In genomic region chr1:153968400-153968799, GRCh38 we compare ENCODE assay signal across 8 cellular contexts. TPM values are rescaled to one million over a fixed set of nuclear protein-coding genes. Genes with fewer than 3 reads are reported as not detected.
DNase-seq lines count a peak whose midpoint lies in the region; ATAC-seq, FAIRE-seq and TF ChIP-seq lines count a peak whose summit lies in the region.

No MANE protein-coding gene starts in this region.

- H3K36me3 ChIP-seq in HUES64 (ENCODE audit: insufficient read depth, low read length) (peaks cover 3% of the 10 kb centered on the region; the same call in 1 of the 2 replicates), bronchial epithelial cell (ENCODE audit: control insufficient read depth, insufficient read depth, low read length) (peaks cover 2% of the 10 kb centered on the region)

- no peaks in the 10 kb centered on the region for H3K9me3 Mint-ChIP-seq in naive B cell

- no peaks in the 10 kb centered on the region for H3K27me3 ChIP-seq in AG04450 (ENCODE audit: control insufficient read depth, insufficient read depth, low read length)
- no peaks in the 10 kb centered on the region for H3K27me3 ChIP-seq in HUES64 (ENCODE audit: insufficient read depth, low read length)
- no peaks in the 10 kb centered on the region for H3K27me3 ChIP-seq in bronchial epithelial cell (ENCODE audit: control insufficient read depth, insufficient read depth, low read length)

- peak overlapping the region; percentile 92 to 100 (median 98) for H3K4me3 Mint-ChIP-seq in naive B cell

- peak overlapping the region; percentile 75 for H3K4me3 ChIP-seq in AG04450 (ENCODE audit: low read depth, low read length)
- peak overlapping the region; percentile 76 for H3K4me3 ChIP-seq in HUES64 (ENCODE audit: low read length)
- H3K4me3 ChIP-seq in bronchial epithelial cell (ENCODE audit: low read depth, low read length) = peak overlapping the region; percentile 57

- FAIRE-seq in bronchial epithelial cell (lab: Jason Lieb, UNC) = no peak

- 59% methylated on average over 13 of the region's 13 CpGs for WGBS in HUES64

- CTCF ChIA-PET in AG04450 (lab: Charles Lee) = interaction anchor here (1.5 to 4.8 kb wide), 4 partner anchors 9 to 147 kb away, joined by 3 to 31 read pairs (median 18); partner anchors contain the start of genes JTB and RAB13

- peak overlapping the region in 4 of 6 donors; percentile 96 to 100 (median 98) for H3K27ac Mint-ChIP-seq in naive B cell

- H3K9me3 ChIP-seq in AG04450 (ENCODE audit: control insufficient read depth, insufficient read depth, low read length) (no peaks in the 10 kb centered on the region), HUES64 (ENCODE audit: insufficient read depth, low read depth, low read length) (no peaks in the 10 kb centered on the region)

- no peak overlapping the region for H3K27ac ChIP-seq in AG04450 (ENCODE audit: low read depth, low read length)
- H3K27ac ChIP-seq in HUES64 (ENCODE audit: low read depth, low read length) = no peak overlapping the region

- no peak for TF ChIP-seq CTCF in AG04450 (IDR thresholded peaks at IDR 0.05; ENCODE audit: low read depth, low read length)
- no peak for TF ChIP-seq CTCF in bronchial epithelial cell (IDR thresholded peaks at IDR 0.05; ENCODE audit: insufficient read depth, low read length, severe bottlenecking)

- no peaks in the 10 kb centered on the region for H3K36me3 Mint-ChIP-seq in naive B cell

- H3K27me3 Mint-ChIP-seq in naive B cell = no peaks in the 10 kb centered on the region

- H3K4me1 Mint-ChIP-seq in naive B cell = peaks cover 37 to 66% (median 64%) of the 10 kb centered on the region in 3 donors

- POLR2A ChIA-PET in AG04450 (lab: Yijun Ruan, JAX) = interaction anchor here (1.2 to 3.9 kb wide), 2 partner anchors 9 to 22 kb away, joined by 5 to 39 read pairs; partner anchors contain the start of genes DENND4B and JTB

- ATAC-seq in naive B cell (ENCODE audit: low read depth in 2 of 2) (no peak), left lobe of liver (no peak), GM21717 (IDR thresholded peaks at IDR 0.05; ENCODE audit: unreplicated experiment) (no peak), HG03439 (IDR thresholded peaks at IDR 0.05; ENCODE audit: unreplicated experiment) (no peak)

- DNase-seq in AG04450 (ENCODE audit: low read depth, low spot score) (no peak), bronchial epithelial cell (ENCODE audit: low read depth) (no peak), naive B cell (no peak), left lobe of liver (ENCODE audit: low spot score) (no peak), NCI-H2171 (lab: John Stamatoyannopoulos, UW) (no peak)

- H3K9ac ChIP-seq in HUES64 (ENCODE audit: low read depth, low read length) = peak overlapping the region; percentile 86

- no peaks in the 10 kb centered on the region for H3K4me1 ChIP-seq in HUES64 (ENCODE audit: insufficient read depth, low read length)

RNA-seq across cellular contexts. Expression of gene CREB3L4, which starts 0.7 kb away (rescaled TPM):
- polyA plus RNA-seq in AG04450 (2011; rRNA removed) (7.7 and 10.0 TPM in 2 replicates), naive B cell (ENCODE audit: low read depth in 6 of 6) (10 to 100 TPM; 12.2 to 16.9 (median 15.6) TPM)
- 5.3 and 6.6 TPM in 2 replicates for polyA minus RNA-seq in AG04450 (2011; rRNA and poly(A)+ RNA removed)
- 17.2 TPM for polyA plus RNA-seq in HUES64 (2013, experiment 1 of 2)
- polyA plus RNA-seq in HUES64 (2013, experiment 2 of 2) = 18.1 TPM
- total RNA-seq in bronchial epithelial cell (4.6 and 7.1 TPM in 2 replicates), left lobe of liver (9.0 TPM)

RNA-seq across cellular contexts. Expression of gene SLC39A1, which starts 5.1 kb away (rescaled TPM):
- polyA plus RNA-seq in AG04450 (2011; rRNA removed) = 84.0 and 98.6 TPM in 2 replicates
- 56.2 and 69.9 TPM in 2 replicates for polyA minus RNA-seq in AG04450 (2011; rRNA and poly(A)+ RNA removed)
- polyA plus RNA-seq in HUES64 (2013, experiment 1 of 2) = 148 TPM
- 147 TPM for polyA plus RNA-seq in HUES64 (2013, experiment 2 of 2)
- total RNA-seq in bronchial epithelial cell = 71.2 and 108 TPM in 2 replicates
- 10 to 100 TPM; 36.0 to 66.7 (median 52.6) TPM for polyA plus RNA-seq in naive B cell (ENCODE audit: low read depth in 6 of 6)
- total RNA-seq in left lobe of liver = 38.8 TPM

RNA-seq across cellular contexts. Expression of gene JTB, which starts 9.1 kb away (rescaled TPM):
- polyA plus RNA-seq in AG04450 (2011; rRNA removed) (159 and 160 TPM in 2 replicates), naive B cell (ENCODE audit: low read depth in 6 of 6) (100 to 1,000 TPM; 339 to 480 (median 361) TPM)
- 37.4 and 41.4 TPM in 2 replicates for polyA minus RNA-seq in AG04450 (2011; rRNA and poly(A)+ RNA removed)
- polyA plus RNA-seq in HUES64 (2013, experiment 1 of 2) = 86.4 TPM
- polyA plus RNA-seq in HUES64 (2013, experiment 2 of 2) = 72.2 TPM
- total RNA-seq in bronchial epithelial cell (181 and 183 TPM in 2 replicates), left lobe of liver (97.0 TPM)

RNA-seq across cellular contexts. Expression of gene CRTC2, which starts 10.0 kb away (rescaled TPM):
- polyA plus RNA-seq in AG04450 (2011; rRNA removed) (12.7 and 13.8 TPM in 2 replicates), naive B cell (ENCODE audit: low read depth in 6 of 6) (10 to 100 TPM; 24.6 to 59.8 (median 35.8) TPM)
- 31.8 and 33.8 TPM in 2 replicates for polyA minus RNA-seq in AG04450 (2011; rRNA and poly(A)+ RNA removed)
- polyA plus RNA-seq in HUES64 (2013, experiment 1 of 2) = 15.1 TPM
- polyA plus RNA-seq in HUES64 (2013, experiment 2 of 2) = 15.8 TPM
- total RNA-seq in bronchial epithelial cell (2.6 and 4.7 TPM in 2 replicates), left lobe of liver (23.8 TPM)

RNA-seq across cellular contexts. Expression of gene RAB13, which starts 17.7 kb away (rescaled TPM):
- polyA plus RNA-seq in AG04450 (2011; rRNA removed) (250 and 259 TPM in 2 replicates), naive B cell (ENCODE audit: low read depth in 6 of 6) (1 to 10 TPM in 3 of 6 donors, under 1 TPM in 1, not detected in 2; 0.88 to 2.6 (median 1.5) TPM)
- 89.1 and 96.0 TPM in 2 replicates for polyA minus RNA-seq in AG04450 (2011; rRNA and poly(A)+ RNA removed)
- polyA plus RNA-seq in HUES64 (2013, experiment 1 of 2) = 128 TPM
- polyA plus RNA-seq in HUES64 (2013, experiment 2 of 2) = 128 TPM
- total RNA-seq in bronchial epithelial cell (24.2 and 40.8 TPM in 2 replicates), left lobe of liver (46.3 TPM)
